8 cellular contexts compared by ENCODE assay signal in the genomic region with DNA sequence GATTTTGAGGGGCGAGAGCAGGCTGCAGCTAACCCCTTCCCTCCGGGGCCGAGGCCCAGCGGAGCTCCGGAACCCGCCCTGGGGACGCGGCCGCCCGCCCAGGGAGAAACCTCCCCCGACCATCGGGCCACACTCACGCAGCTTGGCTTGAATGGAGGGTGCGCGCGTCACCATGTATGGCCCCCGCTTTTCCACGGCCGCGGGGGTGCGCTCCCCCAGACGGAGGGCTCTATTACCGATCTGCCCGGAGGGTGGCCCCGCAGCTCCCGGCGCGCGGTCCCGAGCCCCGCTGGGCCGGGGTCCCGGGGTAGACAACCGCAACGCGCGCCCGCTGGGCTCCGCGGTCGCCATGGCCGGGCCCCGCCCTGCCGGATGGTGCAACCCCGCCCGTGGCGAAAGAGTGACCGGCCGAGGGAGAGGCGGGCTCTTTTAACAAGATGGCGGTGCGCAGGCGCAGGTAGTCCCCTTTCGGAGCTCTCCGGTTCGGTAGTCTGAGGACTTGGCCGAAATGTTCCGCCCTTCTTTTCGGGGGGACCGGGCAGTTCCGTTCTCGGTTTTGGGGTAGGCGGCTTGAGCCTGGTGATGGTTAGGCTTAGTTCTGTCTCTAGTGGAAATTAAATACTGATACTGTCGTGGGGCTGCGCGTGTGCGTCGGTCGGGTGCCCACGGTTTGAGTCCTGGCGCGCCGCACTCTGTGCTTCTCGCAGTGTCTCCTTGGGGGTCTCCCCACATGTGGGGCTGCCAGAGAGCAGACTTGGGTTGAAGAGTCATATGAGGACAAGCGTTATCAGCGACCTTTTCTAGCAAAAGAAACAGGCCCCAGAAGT. TPM values are rescaled to one million over a fixed set of nuclear protein-coding genes. Genes with fewer than 3 reads are reported as not detected.
DNase-seq lines count a peak whose midpoint lies in the region; ATAC-seq and TF ChIP-seq lines count a peak whose summit lies in the region.

Gene FAM219B (minus strand): TSS at position 402 of the 827 bp plus-strand sequence. CDS start 51 bp downstream, at position 351.

- H3K9ac ChIP-seq in neural cell (ENCODE audit: low read length): peak within 1 kb of the TSS; percentile 96

- H3K4me2 ChIP-seq in DOHH2 (ENCODE audit: low read length) (peak within 1 kb of the TSS; percentile 96), neural cell (ENCODE audit: low read length) (peak within 1 kb of the TSS; percentile 95)

- no peak for TF ChIP-seq POLR2A in stomach (IDR thresholded peaks at IDR 0.05)

- ATAC-seq in GM21825 (IDR thresholded peaks at IDR 0.05; ENCODE audit: unreplicated experiment): peak; percentile 72

- WGBS in stomach, 5 donors: 0 to 1% (median 0%) methylated on average over 33 to 76 of the region's 76 CpGs

- DNase-seq in LoVo (ENCODE audit: low spot score) (peak; percentile 96), SHP77 treated with DMSO at 0.1 percent for 48 hours (lab: John Stamatoyannopoulos, UW) (peak; percentile 75), activated gamma-delta T cell treated with Interleukin-2 at 50 U/mL for 16 hours (peak; percentile 68), fibroblast of villous mesenchyme (ENCODE audit: low read depth) (peak; percentile 86), stomach (peak; percentile 95)

- H3F3A ChIP-seq in DOHH2 (ENCODE audit: control insufficient read depth, insufficient read depth): peaks cover 28% of the 10 kb centered on the region
- H3F3A ChIP-seq in neural cell (ENCODE audit: insufficient read depth, low read length, poor library complexity, severe bottlenecking): peaks cover 7% of the 10 kb centered on the region

- H2AFZ ChIP-seq in neural cell (ENCODE audit: low read depth, low read length): peak within 1 kb of the TSS; percentile 65

- no peaks in the 10 kb centered on the region for H3K9me2 ChIP-seq in DOHH2 (replicated peaks; ENCODE audit: control insufficient read depth, low read length)
- H3K9me2 ChIP-seq in neural cell (ENCODE audit: insufficient read depth, low read length): no peaks in the 10 kb centered on the region

- H3K27me3 ChIP-seq in DOHH2 (ENCODE audit: control insufficient read depth, low read length) (no peaks in the 10 kb centered on the region), neural cell (ENCODE audit: insufficient read depth, low read depth, low read length) (no peaks in the 10 kb centered on the region), stomach (no peaks in the 10 kb centered on the region)

- H3K4me1 ChIP-seq in DOHH2 (ENCODE audit: control insufficient read depth, low read length) (peaks cover 29% of the 10 kb centered on the region), stomach (peaks cover 17 to 45% (median 37%) of the 10 kb centered on the region in 4 donors)

- H3K79me2 ChIP-seq in DOHH2 (ENCODE audit: control insufficient read depth, low read length): peaks cover 18% of the 10 kb centered on the region
- H3K79me2 ChIP-seq in neural cell (replicated peaks; ENCODE audit: insufficient read depth, low read length): peaks cover 22% of the 10 kb centered on the region

- H4K20me1 ChIP-seq in DOHH2 (ENCODE audit: control insufficient read depth, insufficient read depth, low read depth, low read length): no peaks in the 10 kb centered on the region
- H4K20me1 ChIP-seq in neural cell (ENCODE audit: insufficient read depth): no peaks in the 10 kb centered on the region

- TF ChIP-seq EP300 in neural cell (conservative IDR thresholded peaks at IDR 0.05; ENCODE audit: poor library complexity, severe bottlenecking) (no peak), stomach (IDR thresholded peaks at IDR 0.05) (no peak)

- H3K27ac ChIP-seq in DOHH2 (ENCODE audit: low read depth, low read length) (peak within 1 kb of the TSS; percentile 36), neural cell (ENCODE audit: low read length) (peak within 1 kb of the TSS; percentile 90), stomach (peak within 1 kb of the TSS; percentile 89 to 99 (median 95))

- H3K4me3 ChIP-seq in DOHH2 (ENCODE audit: low read length): peak within 1 kb of the TSS; percentile 93
- H3K4me3 ChIP-seq in fibroblast of villous mesenchyme (ENCODE audit: low read depth, low read length): peak within 1 kb of the TSS; percentile 66
- H3K4me3 ChIP-seq in neural cell (ENCODE audit: low read length): peak within 1 kb of the TSS; percentile 96
- H3K4me3 ChIP-seq in stomach: peak within 1 kb of the TSS; percentile 90 to 97 (median 92)

- no peak for TF ChIP-seq CTCF in DOHH2 (IDR thresholded peaks at IDR 0.05; ENCODE audit: low read depth, low read length, poor library complexity, severe bottlenecking)
- no peak for TF ChIP-seq CTCF in fibroblast of villous mesenchyme (IDR thresholded peaks at IDR 0.05; ENCODE audit: insufficient read depth, low read depth, low read length)
- TF ChIP-seq CTCF in neural cell (IDR thresholded peaks at IDR 0.05; ENCODE audit: poor library complexity, severe bottlenecking): peak; percentile 34
- no peak for TF ChIP-seq CTCF in stomach (IDR thresholded peaks at IDR 0.05)

- H3K36me3 ChIP-seq in DOHH2 (ENCODE audit: control insufficient read depth, low read length) (peaks cover 44% of the 10 kb centered on the region), neural cell (ENCODE audit: insufficient read depth, low read length) (peaks cover 9% of the 10 kb centered on the region), stomach (peaks cover 20 to 53% (median 41%) of the 10 kb centered on the region in 4 donors)

- intact Hi-C loops in stomach (cut with DNase I; ENCODE audit: low total_unique reads): no loop called here

- no peaks in the 10 kb centered on the region for H3K9me3 ChIP-seq in DOHH2 (ENCODE audit: control insufficient read depth, insufficient read depth, low read length)
- H3K9me3 ChIP-seq in neural cell (ENCODE audit: low read length): no peaks in the 10 kb centered on the region
- no peaks in the 10 kb centered on the region for H3K9me3 ChIP-seq in stomach

- no peak for TF ChIP-seq RAD21 in neural cell (conservative IDR thresholded peaks at IDR 0.05)

TF ChIP-seq in neural cell, 6 proteins besides CTCF, POLR2A, EP300 and RAD21:
- TF ChIP-seq TAF1 (IDR thresholded peaks at IDR 0.05; ENCODE audit: low read depth) (peak; percentile 25), POLR2AphosphoS5 (IDR thresholded peaks at IDR 0.05) (peak; percentile 71), REST (IDR thresholded peaks at IDR 0.05; ENCODE audit: borderline replicate concordance) (peak; percentile 18), EZH2 (IDR thresholded peaks at IDR 0.05; ENCODE audit: borderline replicate concordance, insufficient read depth, low read length, poor library complexity, severe bottlenecking) (no peak), MXI1 (conservative IDR thresholded peaks at IDR 0.05; ENCODE audit: poor library complexity, severe bottlenecking) (peak; percentile 63)

RNA-seq across cellular contexts. Expression of gene FAM219B, which starts in this region (rescaled TPM):
- total RNA-seq in fibroblast of villous mesenchyme (39.0 and 41.5 TPM in 2 replicates), stomach (10 to 100 TPM; 12.3 to 85.3 (median 49.5) TPM)
- polyA plus RNA-seq in neural cell (250 and 293 TPM in 2 replicates), stomach (10 to 100 TPM; 16.9 to 35.2 (median 28.9) TPM)
- 91.6 and 99.6 TPM in 2 replicates for polyA minus RNA-seq in neural cell

Comparison
In these comparisons a context has a peak if more than half of its experiments do, and no peak if none do; other contexts are left out.
1. Peak in every context shown above with its lines: DNase-seq, ATAC-seq, H3K4me3 ChIP-seq and H3K27ac ChIP-seq.
2. H3K27ac ChIP-seq: peak in every context shown above with its lines; median percentile 95 in stomach; 90 in neural cell; 36 in DOHH2.